10 cellular contexts compared by ENCODE assay signal in the genomic region with DNA sequence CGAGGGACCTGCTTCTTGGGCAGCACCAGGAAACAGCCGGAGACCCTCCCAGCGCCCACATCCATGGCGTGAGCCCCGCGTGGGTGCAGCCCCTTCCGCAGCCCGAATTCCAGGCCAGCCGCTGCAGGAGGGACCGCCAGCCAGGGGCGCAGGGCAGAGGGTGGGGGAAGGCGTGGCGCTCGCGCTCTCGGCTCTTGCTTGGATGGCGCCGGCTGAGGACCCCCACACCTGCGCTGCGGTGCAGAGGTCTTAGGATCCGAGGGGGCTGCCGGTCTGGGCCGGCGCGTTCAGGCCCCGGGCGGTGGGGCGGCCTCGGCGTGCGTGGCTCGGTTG. TPM values are rescaled to one million over a fixed set of nuclear protein-coding genes. Genes with fewer than 3 reads are reported as not detected.
DNase-seq lines count a peak whose midpoint lies in the region; ATAC-seq and TF ChIP-seq lines count a peak whose summit lies in the region.
"Had no signal": no experiment of that assay in that cellular context is flagged by ENCODE, and none has a peak within 500 bp of the region (broad histone marks: within the 10 kb centered on the region; RNA-seq: fewer than 3 reads in every experiment).

No MANE protein-coding gene starts in this region.

- H3K36me3 Mint-ChIP-seq in naive thymus-derived CD8-positive, alpha-beta T cell = no peaks in the 10 kb centered on the region
- H3K36me3 Mint-ChIP-seq: brain had no signal

- TF ChIP-seq CTCF in AG04449 (IDR thresholded peaks at IDR 0.05; ENCODE audit: insufficient read depth, low read length, missing control alignments) = no peak

- H3K27me3 Mint-ChIP-seq in naive thymus-derived CD8-positive, alpha-beta T cell = peaks cover 1 to 25% (median 13%) of the 10 kb centered on the region in 5 donors
- H3K27me3 Mint-ChIP-seq: brain had no signal

- H3K4me3 Mint-ChIP-seq in naive thymus-derived CD8-positive, alpha-beta T cell = peak overlapping the region in 7 of 10 donors; percentile 18 to 76 (median 47)

- no peak overlapping the region for H3K27ac ChIP-seq in duodenal mucosa (ENCODE audit: low read depth, low read length)
- H3K27ac ChIP-seq: SJSA1 had no signal

- peak; percentile 11 for ATAC-seq in HG03175 (IDR thresholded peaks at IDR 0.05; ENCODE audit: unreplicated experiment)
- ATAC-seq in naive thymus-derived CD8-positive, alpha-beta T cell = peak; percentile 1 to 6
- ATAC-seq in HG02973 (IDR thresholded peaks at IDR 0.05; ENCODE audit: unreplicated experiment) = no peak
- no peak for ATAC-seq in GM21619 (IDR thresholded peaks at IDR 0.05; ENCODE audit: unreplicated experiment)

- POLR2A ChIA-PET in AG04449 (lab: Yijun Ruan, JAX) = interaction anchor here (1.0 to 1.6 kb wide), 2 partner anchors 87 to 98 kb away, joined by 3 to 12 read pairs; no protein-coding TSS in a partner anchor
- POLR2A ChIA-PET in naive thymus-derived CD8-positive, alpha-beta T cell (lab: Charles Lee) = interaction anchor here (0.5 to 10.9 kb wide), 5 partner anchors 28 to 597 kb away, joined by 3 to 176 read pairs (median 4); partner anchors contain the start of gene ACTG1

- peaks cover 0 to 14% of the 10 kb centered on the region in 2 donors for H3K27me3 ChIP-seq in duodenal mucosa (ENCODE audit: control insufficient read depth in 1 of 2, insufficient read depth in 2 of 2, low read length in 2 of 2)
- H3K27me3 ChIP-seq: SJSA1 had no signal

- CTCF ChIA-PET in AG04449 (lab: Yijun Ruan, JAX) = interaction anchor here (0.9 to 8.4 kb wide), 21 partner anchors 11 to 341 kb away, joined by 3 to 188 read pairs (median 9); partner anchors contain the start of gene BAHCC1

- H3K36me3 ChIP-seq in duodenal mucosa (ENCODE audit: control insufficient read depth in 1 of 2, insufficient read depth in 2 of 2, low read length in 2 of 2) = no peaks in the 10 kb centered on the region

- peak overlapping the region; percentile 4 to 57 for H3K9ac ChIP-seq in duodenal mucosa (ENCODE audit: low read depth in 1 of 2, low read length in 2 of 2)

- no peaks in the 10 kb centered on the region for H3K9me3 Mint-ChIP-seq in naive thymus-derived CD8-positive, alpha-beta T cell
- H3K9me3 Mint-ChIP-seq: brain had no signal

- peak overlapping the region; percentile 40 for H3K4me3 ChIP-seq in AG04449 (ENCODE audit: low read depth, low read length)
- H3K4me3 ChIP-seq in duodenal mucosa (ENCODE audit: low read depth in 1 of 2, low read length in 2 of 2) = peak overlapping the region; percentile 61 to 70

- H3K4me1 Mint-ChIP-seq in naive thymus-derived CD8-positive, alpha-beta T cell = peaks cover 4 to 30% (median 14%) of the 10 kb centered on the region in 4 donors

- no peaks in the 10 kb centered on the region for H3K9me3 ChIP-seq in duodenal mucosa (ENCODE audit: control insufficient read depth in 1 of 2, low read length in 2 of 2)

- no peak for DNase-seq in AG04449 (ENCODE audit: low read depth, low spot score)
- no peak for DNase-seq in naive thymus-derived CD8-positive, alpha-beta T cell
- DNase-seq in stimulated activated CD8-positive, alpha-beta memory T cell treated with anti-CD3 and anti-CD28 coated beads, Interleukin-4, amount 100 ng/mL, for 48 hours = no peak
- no peak for DNase-seq in NCI-H1417 treated with DMSO at 0.1 percent for 48 hours (lab: John Stamatoyannopoulos, UW)

- no peak overlapping the region for H3K27ac Mint-ChIP-seq in naive thymus-derived CD8-positive, alpha-beta T cell
- H3K27ac Mint-ChIP-seq: brain had no signal

- peaks cover 31 to 34% of the 10 kb centered on the region in 2 donors for H3K4me1 ChIP-seq in duodenal mucosa (ENCODE audit: control insufficient read depth in 1 of 2, insufficient read depth in 2 of 2, low read length in 2 of 2)

RNA-seq across cellular contexts. Expression of gene ACTG1, which starts 28.8 kb away (rescaled TPM):
- 1,000 to 10,000 TPM; 1,189 to 1,230 TPM for total RNA-seq in naive thymus-derived CD8-positive, alpha-beta T cell
- 1,000 to 10,000 TPM; 1,334 to 1,669 (median 1,595) TPM for polyA plus RNA-seq in naive thymus-derived CD8-positive, alpha-beta T cell

RNA-seq across cellular contexts. Expression of gene FSCN2, which starts 44.3 kb away (rescaled TPM):
- 1 to 10 TPM in 1 of 2 experiments, under 1 TPM in 1; 0.96 to 2.0 TPM for total RNA-seq in naive thymus-derived CD8-positive, alpha-beta T cell
- not detected for polyA plus RNA-seq in naive thymus-derived CD8-positive, alpha-beta T cell

Comparison
In these comparisons a context has a peak if more than half of its experiments do, and no peak if none do; other contexts are left out.
1. ATAC-seq: peak in HG03175 (single experiment) and naive thymus-derived CD8-positive, alpha-beta T cell (2 of 2); none in HG02973 (single experiment) and GM21619 (single experiment).